ENCODE assay signal across 25 cellular contexts in the genomic region with DNA sequence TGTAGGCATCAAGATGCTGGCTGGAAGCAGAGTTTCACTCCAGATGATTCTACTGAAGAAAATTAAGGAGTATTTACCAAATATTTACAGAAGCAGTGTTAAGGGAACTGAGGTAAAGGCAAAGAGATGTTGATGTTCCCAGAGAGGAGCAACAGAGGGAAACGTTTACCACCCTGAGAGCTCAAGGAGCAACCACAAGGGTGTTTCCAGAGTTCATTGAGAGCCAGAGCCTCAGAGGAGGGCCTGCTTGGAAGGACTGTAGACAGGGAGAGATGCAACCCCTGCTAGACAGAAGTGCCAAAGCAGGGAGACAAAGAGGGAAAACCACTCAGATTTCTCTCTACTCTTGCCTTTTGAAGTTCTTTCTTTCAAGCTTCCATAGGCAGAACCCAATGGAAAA.
DNase-seq lines count a peak whose midpoint lies in the region; ATAC-seq, FAIRE-seq and TF ChIP-seq lines count a peak whose summit lies in the region.
"Had no signal": no experiment of that assay in that cellular context is flagged by ENCODE, and none has a peak within 500 bp of the region (broad histone marks: within the 10 kb centered on the region; RNA-seq: fewer than 3 reads in every experiment).

No MANE protein-coding gene starts in this region.

- TF ChIP-seq POLR2A in GM12892 (IDR thresholded peaks at IDR 0.05; ENCODE audit: low read depth, low read length) = no peak

- no peak overlapping the region for H2BK15ac ChIP-seq in neuronal stem cell (ENCODE audit: low read length)

- H3K23ac ChIP-seq in neuronal stem cell (ENCODE audit: low read depth, low read length, poor library complexity) = no peak overlapping the region

- H3K9me3 ChIP-seq in RWPE2 (ENCODE audit: severe bottlenecking) = no peaks in the 10 kb centered on the region
- no peaks in the 10 kb centered on the region for H3K9me3 ChIP-seq in neuronal stem cell (replicated peaks in 1 of 2; ENCODE audit: control insufficient read depth in 2 of 2, insufficient read depth in 1 of 2, low read depth in 1 of 2, low read length in 2 of 2)
- no peaks in the 10 kb centered on the region for H3K9me3 ChIP-seq in pancreas
- H3K9me3 ChIP-seq: BLaER1, Caco-2, HAP-1, SK-N-SH had no signal

- intact Hi-C loops in pancreas (cut with DNase I) = no loop called here

- H3K79me1 ChIP-seq in neuronal stem cell (ENCODE audit: low read depth, low read length) = no peaks in the 10 kb centered on the region

- H3K4ac ChIP-seq in neuronal stem cell (ENCODE audit: low read length) = no peak overlapping the region

- H3K36me3 Mint-ChIP-seq in chondrocyte (ENCODE audit: low read depth) = no peaks in the 10 kb centered on the region

- H3K9ac ChIP-seq in neuronal stem cell (ENCODE audit: low read depth, low read length, poor library complexity) = no peak overlapping the region
- H3K9ac ChIP-seq: BLaER1, KMS-11, SK-N-SH had no signal

- H3K4me1 ChIP-seq in RWPE2 (ENCODE audit: insufficient read depth, poor library complexity, severe bottlenecking) (peaks cover 42% of the 10 kb centered on the region), neuronal stem cell (ENCODE audit: control insufficient read depth in 2 of 2, insufficient read depth in 1 of 2, low read depth in 1 of 2, low read length in 2 of 2) (peaks cover 7 to 8% of the 10 kb centered on the region in 2 donors), pancreas (peaks cover 15 to 28% (median 26%) of the 10 kb centered on the region in 3 donors)
- H3K4me1 ChIP-seq: BLaER1 had no signal

- DNase-seq in RWPE2 (ENCODE audit: low spot score) (no peak), fibroblast of villous mesenchyme (ENCODE audit: low read depth) (peak; percentile 28), neuronal stem cell (ENCODE audit: low spot score) (no peak), GM12892 (ENCODE audit: insufficient read length) (no peak), NCI-H1436 (lab: John Stamatoyannopoulos, UW) (no peak), chondrocyte (ENCODE audit: low spot score) (no peak), pancreas (no peak)
- DNase-seq: Caco-2; CD4-positive, alpha-beta T cell; DMS 273 treated with DMSO at 0.1 percent for 48 hours; DMS79 treated with DMSO at 0.1 percent for 48 hours; NCI-H1105; NCI-H2029 treated with DMSO at 0.1 percent for 48 hours; NCI-H2171; NCI-H345; NCI-H526; PC-3; SIG-M5; SK-N-SH had no signal

- FAIRE-seq in GM12892 (lab: Jason Lieb, UNC) = no peak
- FAIRE-seq in pancreas (lab: Jason Lieb, UNC) = no peak
- FAIRE-seq: GM12878, HTR-8/SVneo had no signal

- H3K18ac ChIP-seq in neuronal stem cell (ENCODE audit: low read length) = no peak overlapping the region

- H3K36me3 ChIP-seq in RWPE2 (ENCODE audit: low read depth) = no peaks in the 10 kb centered on the region
- H3K36me3 ChIP-seq in neuronal stem cell (replicated peaks in 1 of 2; ENCODE audit: control insufficient read depth in 2 of 2, insufficient read depth in 2 of 2, low read length in 2 of 2) = no peaks in the 10 kb centered on the region
- H3K36me3 ChIP-seq in pancreas = no peaks in the 10 kb centered on the region
- H3K36me3 ChIP-seq: BLaER1, HAP-1 had no signal

- no CpG with 5 or more reads among the region's 1 CpG for WGBS in neuronal stem cell (ENCODE audit: extremely low coverage in 2 of 2, insufficient read length in 2 of 2, insufficient replicate concordance in 1 of 2), 2 donors
- WGBS in pancreas, 2 donors = 49 to 53% methylated on average over 1 of the region's 1 CpG

- ATAC-seq in RWPE2 (ENCODE audit: low read depth) (no peak), pancreas (no peak)
- ATAC-seq: GM12878, GM23338, PC-3 had no signal

- H3K4me2 ChIP-seq in neuronal stem cell (ENCODE audit: insufficient read depth, low read length, poor library complexity, severe bottlenecking) = no peak overlapping the region
- H3K4me2 ChIP-seq: BLaER1, GM23338, KMS-11, SK-N-SH had no signal

- no peak for TF ChIP-seq CTCF in RWPE2 (IDR thresholded peaks at IDR 0.05; ENCODE audit: poor library complexity, severe bottlenecking)
- no peak for TF ChIP-seq CTCF in fibroblast of villous mesenchyme (IDR thresholded peaks at IDR 0.05; ENCODE audit: insufficient read depth, low read depth, low read length)
- TF ChIP-seq CTCF in chondrocyte (IDR thresholded peaks at IDR 0.05) = no peak
- no peak for TF ChIP-seq CTCF in pancreas (IDR thresholded peaks at IDR 0.05)

- no peak overlapping the region for H2BK12ac ChIP-seq in neuronal stem cell (ENCODE audit: low read length)

- H4K8ac ChIP-seq in neuronal stem cell (ENCODE audit: low read depth, low read length) = no peak overlapping the region

- no peaks in the 10 kb centered on the region for H3K9me3 Mint-ChIP-seq in chondrocyte (ENCODE audit: low read depth)
- H3K9me3 Mint-ChIP-seq: CD4-positive, alpha-beta T cell; GM23338 had no signal

- no peak overlapping the region for H4K91ac ChIP-seq in neuronal stem cell (ENCODE audit: low read depth, low read length, poor library complexity)

- no peak overlapping the region for H2AK5ac ChIP-seq in neuronal stem cell (ENCODE audit: low read depth, low read length)

- H3K27ac ChIP-seq in RWPE2 (ENCODE audit: poor library complexity, severe bottlenecking) (peak overlapping the region; percentile 97), neuronal stem cell (replicated peaks; ENCODE audit: low read length) (no peak overlapping the region), pancreas (no peak overlapping the region)
- H3K27ac ChIP-seq: BLaER1, KMS-11 had no signal

- H3K4me3 ChIP-seq in RWPE2 (ENCODE audit: severe bottlenecking) (no peak overlapping the region), fibroblast of villous mesenchyme (ENCODE audit: low read depth, low read length) (no peak overlapping the region), neuronal stem cell (ENCODE audit: low read length in 2 of 2) (no peak overlapping the region), pancreas (no peak overlapping the region)
- H3K4me3 ChIP-seq: BLaER1, GM12878, GM23338, HAP-1 had no signal

- no peak overlapping the region for H2BK5ac ChIP-seq in neuronal stem cell (ENCODE audit: low read length)

- H3K27me3 ChIP-seq in RWPE2 (ENCODE audit: insufficient read depth, poor library complexity, severe bottlenecking) (no peaks in the 10 kb centered on the region), neuronal stem cell (ENCODE audit: control insufficient read depth in 3 of 3, insufficient read depth in 3 of 3, low read depth in 1 of 3, low read length in 3 of 3) (no peaks in the 10 kb centered on the region), pancreas (no peaks in the 10 kb centered on the region)
- H3K27me3 ChIP-seq: BLaER1 had no signal

- peak overlapping the region; percentile 5 for H2AFZ ChIP-seq in neuronal stem cell (ENCODE audit: low read length)
- H2AFZ ChIP-seq: GM23338 had no signal

- H2BK120ac ChIP-seq in neuronal stem cell (ENCODE audit: low read depth, low read length) = no peak overlapping the region

- H3K27me3 Mint-ChIP-seq in chondrocyte (ENCODE audit: low read depth) = no peaks in the 10 kb centered on the region

- no peak overlapping the region for H3K14ac ChIP-seq in neuronal stem cell (ENCODE audit: low read length)

- no peak overlapping the region for H3K4me3 Mint-ChIP-seq in chondrocyte (ENCODE audit: unreplicated experiment)
- H3K4me3 Mint-ChIP-seq: CD4-positive, alpha-beta T cell; GM23338 had no signal

- H3K27ac Mint-ChIP-seq in chondrocyte (ENCODE audit: unreplicated experiment) = no peak overlapping the region
- H3K27ac Mint-ChIP-seq: CD4-positive, alpha-beta T cell; GM23338 had no signal

- peaks cover 55% of the 10 kb centered on the region for H3K4me1 Mint-ChIP-seq in chondrocyte (ENCODE audit: low read depth)
